Comparison of ENCODE assay signal across 12 cellular contexts in genomic region chr12:53560912-53561589, GRCh38. TPM values are rescaled to one million over a fixed set of nuclear protein-coding genes. Genes with fewer than 3 reads are reported as not detected.
DNase-seq lines count a peak whose midpoint lies in the region; ATAC-seq and TF ChIP-seq lines count a peak whose summit lies in the region.
"Had no signal": no experiment of that assay in that cellular context is flagged by ENCODE, and none has a peak within 500 bp of the region (broad histone marks: within the 10 kb centered on the region; RNA-seq: fewer than 3 reads in every experiment).

No MANE protein-coding gene starts in this region.

- CTCF ChIA-PET in activated naive CD4-positive, alpha-beta T cell treated with anti-CD3 and anti-CD28 coated beads, Interleukin-2, amount 10 ng/mL, durations not matched to agents 7 days and 5 days (lab: Charles Lee): interaction anchor here (1.1 kb wide), 1 partner anchor 17 kb away, joined by 3 read pairs; no protein-coding TSS in a partner anchor
- CTCF ChIA-PET in SK-N-SH (lab: Yijun Ruan, JAX): interaction anchor here (0.9 to 1.4 kb wide), 3 partner anchors 23 to 182 kb away, joined by 3 to 4 read pairs (median 3); partner anchors contain the start of gene ATP5MC2

- WGBS in SK-N-SH (ENCODE audit: low lambda C conversion rate): 73% methylated on average over 2 of the region's 2 CpGs

- peaks cover 27% of the 10 kb centered on the region for H3F3A ChIP-seq in SK-N-SH (replicated peaks; ENCODE audit: insufficient read depth)

- H3K36me3 ChIP-seq in SK-N-SH (replicated peaks in 1 of 2; ENCODE audit: control insufficient read depth in 1 of 2, insufficient read depth in 2 of 2, low read length in 1 of 2): no peaks in the 10 kb centered on the region
- H3K36me3 ChIP-seq: MG63 had no signal

- POLR2A ChIA-PET in SK-N-SH (lab: Yijun Ruan, JAX): no interaction called here

- no peak for DNase-seq in activated naive CD4-positive, alpha-beta T cell treated with anti-CD3 and anti-CD28 coated beads, Interleukin-2, amount 10 ng/mL, durations not matched to agents 7 days and 5 days
- DNase-seq in SK-N-SH: no peak
- no peak for DNase-seq in coronary artery (ENCODE audit: low spot score)
- no peak for DNase-seq in stimulated activated effector memory CD8-positive, alpha-beta T cell treated with anti-CD3 and anti-CD28 coated beads, Interleukin-12 subunit alpha, Interleukin-12 subunit beta, amount 100 ng/mL, for 72 hours (ENCODE audit: low spot score in 2 of 2)
- DNase-seq in hippocampal formation (lab: John Stamatoyannopoulos, UW): no peak
- DNase-seq in NCI-H2081 (lab: John Stamatoyannopoulos, UW): no peak
- DNase-seq: spleen had no signal

- peaks cover 3% of the 10 kb centered on the region for H3K36me3 Mint-ChIP-seq in activated naive CD4-positive, alpha-beta T cell treated with anti-CD3 and anti-CD28 coated beads, Interleukin-2, amount 50 U/mL, for 24 hours
- H3K36me3 Mint-ChIP-seq in activated naive CD4-positive, alpha-beta T cell treated with anti-CD3 and anti-CD28 coated beads, Interleukin-2, amount 10 ng/mL, durations not matched to agents 7 days and 5 days: peaks cover 10% of the 10 kb centered on the region
- peaks cover 13% of the 10 kb centered on the region for H3K36me3 Mint-ChIP-seq in stimulated activated effector memory CD8-positive, alpha-beta T cell treated with anti-CD3 and anti-CD28 coated beads, Interleukin-12 subunit alpha, Interleukin-12 subunit beta, amount 100 ng/mL, for 72 hours

- H3K9me2 ChIP-seq in SK-N-SH: no peaks in the 10 kb centered on the region

- H2AFZ ChIP-seq in SK-N-SH (ENCODE audit: low read depth): no peak overlapping the region

- peaks cover 0 to 19% of the 10 kb centered on the region in 2 experiments; a peak in 2 of 4 replicates for H3K4me1 ChIP-seq in SK-N-SH (ENCODE audit: control insufficient read depth in 1 of 2, insufficient read depth in 2 of 2, low read depth in 1 of 2, low read length in 1 of 2)

- H3K79me2 ChIP-seq in SK-N-SH (ENCODE audit: insufficient read depth): peaks cover 5% of the 10 kb centered on the region; the same call in 1 of the 2 replicates

- no peak for TF ChIP-seq RAD21 in SK-N-SH (IDR thresholded peaks at IDR 0.05; ENCODE audit: low read length)

- peak overlapping the region; percentile 12 to 89; a peak in 3 of 4 replicates for H3K27ac ChIP-seq in SK-N-SH (ENCODE audit: low read depth in 2 of 2, low read length in 1 of 2)
- peak overlapping the region; percentile 61 to 83 for H3K27ac ChIP-seq in coronary artery
- H3K27ac ChIP-seq: spleen had no signal

- peak overlapping the region; percentile 33; the same call in 1 of the 2 replicates for H3K9ac ChIP-seq in SK-N-SH

- H3K9me3 Mint-ChIP-seq in activated naive CD4-positive, alpha-beta T cell treated with anti-CD3 and anti-CD28 coated beads, Interleukin-2, amount 50 U/mL, for 24 hours: no peaks in the 10 kb centered on the region
- no peaks in the 10 kb centered on the region for H3K9me3 Mint-ChIP-seq in activated naive CD4-positive, alpha-beta T cell treated with anti-CD3 and anti-CD28 coated beads, Interleukin-2, amount 10 ng/mL, durations not matched to agents 7 days and 5 days
- H3K9me3 Mint-ChIP-seq in stimulated activated effector memory CD8-positive, alpha-beta T cell treated with anti-CD3 and anti-CD28 coated beads, Interleukin-12 subunit alpha, Interleukin-12 subunit beta, amount 100 ng/mL, for 72 hours: no peaks in the 10 kb centered on the region
- H3K9me3 Mint-ChIP-seq: dendritic cell treated with granulocyte-macrophage colony-stimulating factor and Interleukin-4, amounts not matched to agents 40 ng/mL and 50 ng/mL, for 4 days had no signal

- peak; percentile 71 for ATAC-seq in stimulated activated effector memory CD8-positive, alpha-beta T cell treated with anti-CD3 and anti-CD28 coated beads, Interleukin-12 subunit alpha, Interleukin-12 subunit beta, amount 100 ng/mL, for 72 hours
- no peak for ATAC-seq in HG02763 (IDR thresholded peaks at IDR 0.05; ENCODE audit: unreplicated experiment)

- TF ChIP-seq CTCF in SK-N-SH (IDR thresholded peaks at IDR 0.05): no peak
- TF ChIP-seq CTCF in coronary artery (IDR thresholded peaks at IDR 0.05): no peak

- no peak for TF ChIP-seq EP300 in SK-N-SH (IDR thresholded peaks at IDR 0.05; ENCODE audit: borderline replicate concordance in 1 of 2, low read depth in 1 of 2, low read length in 1 of 2)

- peaks cover 57% of the 10 kb centered on the region for H3K4me1 Mint-ChIP-seq in activated naive CD4-positive, alpha-beta T cell treated with anti-CD3 and anti-CD28 coated beads, Interleukin-2, amount 50 U/mL, for 24 hours
- peaks cover 39% of the 10 kb centered on the region for H3K4me1 Mint-ChIP-seq in activated naive CD4-positive, alpha-beta T cell treated with anti-CD3 and anti-CD28 coated beads, Interleukin-2, amount 10 ng/mL, durations not matched to agents 7 days and 5 days
- peaks cover 37% of the 10 kb centered on the region for H3K4me1 Mint-ChIP-seq in stimulated activated effector memory CD8-positive, alpha-beta T cell treated with anti-CD3 and anti-CD28 coated beads, Interleukin-12 subunit alpha, Interleukin-12 subunit beta, amount 100 ng/mL, for 72 hours

- H3K4me3 ChIP-seq in SK-N-SH (ENCODE audit: low read depth in 2 of 2, low read length in 1 of 2) (no peak overlapping the region), coronary artery (no peak overlapping the region)
- H3K4me3 ChIP-seq: spleen had no signal

- H3K27me3 Mint-ChIP-seq in activated naive CD4-positive, alpha-beta T cell treated with anti-CD3 and anti-CD28 coated beads, Interleukin-2, amount 50 U/mL, for 24 hours: no peaks in the 10 kb centered on the region
- no peaks in the 10 kb centered on the region for H3K27me3 Mint-ChIP-seq in activated naive CD4-positive, alpha-beta T cell treated with anti-CD3 and anti-CD28 coated beads, Interleukin-2, amount 10 ng/mL, durations not matched to agents 7 days and 5 days
- H3K27me3 Mint-ChIP-seq: dendritic cell treated with granulocyte-macrophage colony-stimulating factor and Interleukin-4, amounts not matched to agents 40 ng/mL and 50 ng/mL, for 4 days had no signal

- H3K9me3 ChIP-seq in SK-N-SH: no peaks in the 10 kb centered on the region
- H3K9me3 ChIP-seq: MG63, spleen had no signal

- H3K4me3 Mint-ChIP-seq in activated naive CD4-positive, alpha-beta T cell treated with anti-CD3 and anti-CD28 coated beads, Interleukin-2, amount 50 U/mL, for 24 hours: no peak overlapping the region
- no peak overlapping the region for H3K4me3 Mint-ChIP-seq in activated naive CD4-positive, alpha-beta T cell treated with anti-CD3 and anti-CD28 coated beads, Interleukin-2, amount 10 ng/mL, durations not matched to agents 7 days and 5 days
- H3K4me3 Mint-ChIP-seq in stimulated activated effector memory CD8-positive, alpha-beta T cell treated with anti-CD3 and anti-CD28 coated beads, Interleukin-12 subunit alpha, Interleukin-12 subunit beta, amount 100 ng/mL, for 72 hours: peak overlapping the region; percentile 2
- H3K4me3 Mint-ChIP-seq: dendritic cell treated with granulocyte-macrophage colony-stimulating factor and Interleukin-4, amounts not matched to agents 40 ng/mL and 50 ng/mL, for 4 days had no signal

- H3K4me2 ChIP-seq in SK-N-SH: peak overlapping the region; percentile 64

- peak overlapping the region; percentile 31 for H3K27ac Mint-ChIP-seq in activated naive CD4-positive, alpha-beta T cell treated with anti-CD3 and anti-CD28 coated beads, Interleukin-2, amount 50 U/mL, for 24 hours
- H3K27ac Mint-ChIP-seq in activated naive CD4-positive, alpha-beta T cell treated with anti-CD3 and anti-CD28 coated beads, Interleukin-2, amount 10 ng/mL, durations not matched to agents 7 days and 5 days: no peak overlapping the region
- H3K27ac Mint-ChIP-seq in stimulated activated effector memory CD8-positive, alpha-beta T cell treated with anti-CD3 and anti-CD28 coated beads, Interleukin-12 subunit alpha, Interleukin-12 subunit beta, amount 100 ng/mL, for 72 hours: peak overlapping the region; percentile 84
- H3K27ac Mint-ChIP-seq: dendritic cell treated with granulocyte-macrophage colony-stimulating factor and Interleukin-4, amounts not matched to agents 40 ng/mL and 50 ng/mL, for 4 days had no signal

- no peaks in the 10 kb centered on the region for H3K27me3 ChIP-seq in SK-N-SH (ENCODE audit: insufficient read depth)
- H3K27me3 ChIP-seq: foreskin keratinocyte, MG63, spleen had no signal

- H4K20me1 ChIP-seq in SK-N-SH (ENCODE audit: insufficient read depth): peaks cover 13% of the 10 kb centered on the region

TF ChIP-seq in SK-N-SH, 30 proteins besides CTCF, POLR2A, EP300 and RAD21:
- TF ChIP-seq POLR2AphosphoS5 (IDR thresholded peaks at IDR 0.05; ENCODE audit: low read depth, low read length) (no peak), RFX5 (IDR thresholded peaks at IDR 0.05; ENCODE audit: low read length) (no peak), GABPA (IDR thresholded peaks at IDR 0.05; ENCODE audit: low read depth) (no peak), NRF1 (IDR thresholded peaks at IDR 0.05; ENCODE audit: low read depth, low read length) (no peak), SIN3A (IDR thresholded peaks at IDR 0.05; ENCODE audit: borderline replicate concordance, low read depth, low read length) (no peak), NFIC (IDR thresholded peaks at IDR 0.05; ENCODE audit: borderline replicate concordance) (no peak)

RNA-seq across cellular contexts. Expression of gene NPFF, which starts 53.8 kb away (rescaled TPM):
- 0.13 TPM in 1 of 2 replicates, not detected in the other for polyA plus RNA-seq in SK-N-SH (2012; rRNA removed)
- not detected in 2 replicates for polyA plus RNA-seq in SK-N-SH (2012; cell fraction: cytosol; rRNA removed)
- polyA plus RNA-seq in SK-N-SH (2012; cell fraction: nucleus; rRNA removed): 0.40 and 0.66 TPM in 2 replicates

RNA-seq across cellular contexts. Expression of gene TARBP2, which starts 60.0 kb away (rescaled TPM):
- polyA plus RNA-seq in SK-N-SH (2012; rRNA removed): 57.8 and 69.8 TPM in 2 replicates
- 21.2 and 31.7 TPM in 2 replicates for polyA plus RNA-seq in SK-N-SH (2012; cell fraction: cytosol; rRNA removed)
- polyA plus RNA-seq in SK-N-SH (2012; cell fraction: nucleus; rRNA removed): 272 and 284 TPM in 2 replicates
